ENCODE assay signal across 24 cellular contexts in the genomic region with DNA sequence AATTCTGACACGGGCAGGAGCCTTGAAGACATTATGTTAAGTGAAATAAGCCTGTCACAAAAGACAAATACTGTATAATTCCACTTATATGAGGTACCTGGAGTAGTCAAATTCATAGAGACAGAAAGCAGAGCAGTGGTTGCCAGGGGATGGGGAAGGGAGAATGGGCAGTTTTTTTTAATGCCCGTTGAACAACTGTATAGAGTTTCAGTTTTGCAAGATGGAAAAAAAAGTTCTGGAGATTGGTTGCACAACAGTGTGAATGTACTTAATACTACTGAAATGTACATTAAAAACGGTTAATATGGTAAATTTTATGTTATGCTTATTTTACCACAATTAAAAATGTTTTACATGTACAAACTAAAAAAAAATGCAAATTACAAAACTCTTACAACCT.
"Had no signal": no experiment of that assay in that cellular context is flagged by ENCODE, and none has a peak within 500 bp of the region (broad histone marks: within the 10 kb centered on the region; RNA-seq: fewer than 3 reads in every experiment).

No MANE protein-coding gene starts in this region.

- ATAC-seq: activated CD8-positive, alpha-beta memory T cell treated with anti-CD3 and anti-CD28 coated beads, Interleukin-2, amount 10 ng/mL, durations not matched to agents 7 days and 5 days; mucosa of descending colon; right lobe of liver; stimulated activated memory B cell treated with anti-CD40 and anti-IgM and Interleukin-4, amounts not matched to agents 10 μg/mL and 1 μg/mL and 100 μg/mL, for 72 hours; upper lobe of right lung had no signal

- H3K4me3 ChIP-seq: cardiac muscle cell, esophagus muscularis mucosa, left ventricle myocardium inferior, mucosa of descending colon, right lobe of liver, testis, upper lobe of right lung had no signal

- H3K27me3 ChIP-seq: cardiac muscle cell, esophagus muscularis mucosa, right lobe of liver, testis, upper lobe of right lung had no signal

- DNase-seq: activated B cell treated with CpG ODN at 0.5 μM for 24 hours; activated CD4-positive, alpha-beta memory T cell treated with anti-CD3 and anti-CD28 coated beads for 36 hours; activated CD4-positive, alpha-beta T cell treated with anti-CD3 and anti-CD28 coated beads for 4 hours; activated CD8-positive, alpha-beta memory T cell treated with anti-CD3 and anti-CD28 coated beads, Interleukin-2, amount 10 ng/mL, durations not matched to agents 7 days and 5 days; activated naive CD4-positive, alpha-beta T cell; activated naive CD8-positive, alpha-beta T cell treated with anti-CD3 and anti-CD28 coated beads, Interleukin-2, amount 10 ng/mL, durations not matched to agents 7 days and 5 days; amygdala; effector CD8-positive, alpha-beta T cell; immature natural killer cell; kidney glomerular epithelial cell; left ventricle myocardium inferior; mucosa of descending colon; naive B cell; right lobe of liver; small intestine; stimulated activated CD4-positive, alpha-beta T cell treated with anti-CD3 and anti-CD28 coated beads, Interleukin-15, amount 100 ng/mL, for 24 hours; stimulated activated CD4-positive, alpha-beta T cell treated with anti-CD3 and anti-CD28 coated beads, Interleukin-4, amount 100 ng/mL, for 1 hour; T-helper 2 cell; testis; upper lobe of right lung had no signal

- H3K27ac ChIP-seq: cardiac muscle cell, esophagus muscularis mucosa, left ventricle myocardium inferior, right lobe of liver, testis, upper lobe of right lung had no signal

- FAIRE-seq: endothelial cell of umbilical vein, small intestine had no signal

- H3K36me3 ChIP-seq: cardiac muscle cell had no signal

- H3K9me3 ChIP-seq: esophagus muscularis mucosa, left ventricle myocardium inferior, mucosa of descending colon, right lobe of liver, testis, upper lobe of right lung had no signal
